ENCODE assay signal across 1 cellular context in the genomic region with DNA sequence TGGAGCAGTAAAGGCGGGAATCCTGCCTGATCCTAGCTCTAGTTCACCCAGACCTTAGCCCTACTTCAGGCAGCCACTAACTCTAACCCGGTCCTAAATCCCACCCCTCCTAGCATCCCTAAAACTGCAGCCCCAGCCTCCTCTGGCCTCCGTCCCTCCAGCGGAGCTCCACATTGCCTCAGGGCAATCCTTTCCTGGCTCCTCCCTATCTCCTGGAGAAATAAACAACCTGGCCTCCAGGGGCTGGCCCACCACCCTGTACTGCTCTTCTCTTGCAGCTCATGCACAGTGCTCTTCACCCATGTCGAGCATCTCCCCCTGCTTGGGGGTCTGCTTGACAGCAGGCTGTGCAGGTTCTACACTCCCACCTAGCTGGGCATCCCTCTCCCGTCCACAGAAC.
TF ChIP-seq lines count a peak whose summit lies in the region.

No MANE protein-coding gene starts in this region.

TF ChIP-seq in K562, 482 proteins besides CTCF, POLR2A, EP300 and RAD21:
- TF ChIP-seq ZNF184 (CRISPR knock-in tag; IDR thresholded peaks at IDR 0.05) (no peak), JUN (IDR thresholded peaks at IDR 0.05; ENCODE audit: borderline replicate concordance, low read depth, low read length) (no peak), JUN (CRISPR knock-in tag; IDR thresholded peaks at IDR 0.05; ENCODE audit: borderline replicate concordance) (no peak), ZNF384 (IDR thresholded peaks at IDR 0.05; ENCODE audit: low read depth, low read length) (no peak), SMC3 (conservative IDR thresholded peaks at IDR 0.05; ENCODE audit: insufficient read depth, low read depth, low read length) (no peak), KLF16 (IDR thresholded peaks at IDR 0.05) (no peak), ARHGAP35 (IDR thresholded peaks at IDR 0.05; ENCODE audit: partially characterized antibody) (no peak), CAMTA2 (CRISPR knock-in tag; conservative IDR thresholded peaks at IDR 0.05) (no peak), NBN (IDR thresholded peaks at IDR 0.05; ENCODE audit: low read depth) (no peak), HSF4 (CRISPR knock-in tag; IDR thresholded peaks at IDR 0.05; ENCODE audit: borderline replicate concordance) (no peak), KHSRP (IDR thresholded peaks at IDR 0.05) (no peak), CHD4 (IDR thresholded peaks at IDR 0.05; ENCODE audit: insufficient read depth, insufficient replicate concordance, low read depth, low read length, poor library complexity, severe bottlenecking) (no peak), ZZZ3 (IDR thresholded peaks at IDR 0.05) (no peak), CSDE1 (IDR thresholded peaks at IDR 0.05) (no peak), PHF8 (IDR thresholded peaks at IDR 0.05; ENCODE audit: borderline replicate concordance, low read length) (no peak)
- TF ChIP-seq, protein P1, sequence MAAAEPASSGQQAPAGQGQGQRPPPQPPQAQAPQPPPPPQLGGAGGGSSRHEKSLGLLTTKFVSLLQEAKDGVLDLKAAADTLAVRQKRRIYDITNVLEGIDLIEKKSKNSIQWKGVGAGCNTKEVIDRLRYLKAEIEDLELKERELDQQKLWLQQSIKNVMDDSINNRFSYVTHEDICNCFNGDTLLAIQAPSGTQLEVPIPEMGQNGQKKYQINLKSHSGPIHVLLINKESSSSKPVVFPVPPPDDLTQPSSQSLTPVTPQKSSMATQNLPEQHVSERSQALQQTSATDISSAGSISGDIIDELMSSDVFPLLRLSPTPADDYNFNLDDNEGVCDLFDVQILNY (CRISPR knock-in tag; IDR thresholded peaks at IDR 0.05), result no peak
- TF ChIP-seq, protein P2, sequence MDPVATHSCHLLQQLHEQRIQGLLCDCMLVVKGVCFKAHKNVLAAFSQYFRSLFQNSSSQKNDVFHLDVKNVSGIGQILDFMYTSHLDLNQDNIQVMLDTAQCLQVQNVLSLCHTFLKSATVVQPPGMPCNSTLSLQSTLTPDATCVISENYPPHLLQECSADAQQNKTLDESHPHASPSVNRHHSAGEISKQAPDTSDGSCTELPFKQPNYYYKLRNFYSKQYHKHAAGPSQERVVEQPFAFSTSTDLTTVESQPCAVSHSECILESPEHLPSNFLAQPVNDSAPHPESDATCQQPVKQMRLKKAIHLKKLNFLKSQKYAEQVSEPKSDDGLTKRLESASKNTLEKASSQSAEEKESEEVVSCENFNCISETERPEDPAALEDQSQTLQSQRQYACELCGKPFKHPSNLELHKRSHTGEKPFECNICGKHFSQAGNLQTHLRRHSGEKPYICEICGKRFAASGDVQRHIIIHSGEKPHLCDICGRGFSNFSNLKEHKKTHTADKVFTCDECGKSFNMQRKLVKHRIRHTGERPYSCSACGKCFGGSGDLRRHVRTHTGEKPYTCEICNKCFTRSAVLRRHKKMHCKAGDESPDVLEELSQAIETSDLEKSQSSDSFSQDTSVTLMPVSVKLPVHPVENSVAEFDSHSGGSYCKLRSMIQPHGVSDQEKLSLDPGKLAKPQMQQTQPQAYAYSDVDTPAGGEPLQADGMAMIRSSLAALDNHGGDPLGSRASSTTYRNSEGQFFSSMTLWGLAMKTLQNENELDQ (CRISPR knock-in tag; IDR thresholded peaks at IDR 0.05; ENCODE audit: borderline replicate concordance), result no peak
- TF ChIP-seq, protein P3, sequence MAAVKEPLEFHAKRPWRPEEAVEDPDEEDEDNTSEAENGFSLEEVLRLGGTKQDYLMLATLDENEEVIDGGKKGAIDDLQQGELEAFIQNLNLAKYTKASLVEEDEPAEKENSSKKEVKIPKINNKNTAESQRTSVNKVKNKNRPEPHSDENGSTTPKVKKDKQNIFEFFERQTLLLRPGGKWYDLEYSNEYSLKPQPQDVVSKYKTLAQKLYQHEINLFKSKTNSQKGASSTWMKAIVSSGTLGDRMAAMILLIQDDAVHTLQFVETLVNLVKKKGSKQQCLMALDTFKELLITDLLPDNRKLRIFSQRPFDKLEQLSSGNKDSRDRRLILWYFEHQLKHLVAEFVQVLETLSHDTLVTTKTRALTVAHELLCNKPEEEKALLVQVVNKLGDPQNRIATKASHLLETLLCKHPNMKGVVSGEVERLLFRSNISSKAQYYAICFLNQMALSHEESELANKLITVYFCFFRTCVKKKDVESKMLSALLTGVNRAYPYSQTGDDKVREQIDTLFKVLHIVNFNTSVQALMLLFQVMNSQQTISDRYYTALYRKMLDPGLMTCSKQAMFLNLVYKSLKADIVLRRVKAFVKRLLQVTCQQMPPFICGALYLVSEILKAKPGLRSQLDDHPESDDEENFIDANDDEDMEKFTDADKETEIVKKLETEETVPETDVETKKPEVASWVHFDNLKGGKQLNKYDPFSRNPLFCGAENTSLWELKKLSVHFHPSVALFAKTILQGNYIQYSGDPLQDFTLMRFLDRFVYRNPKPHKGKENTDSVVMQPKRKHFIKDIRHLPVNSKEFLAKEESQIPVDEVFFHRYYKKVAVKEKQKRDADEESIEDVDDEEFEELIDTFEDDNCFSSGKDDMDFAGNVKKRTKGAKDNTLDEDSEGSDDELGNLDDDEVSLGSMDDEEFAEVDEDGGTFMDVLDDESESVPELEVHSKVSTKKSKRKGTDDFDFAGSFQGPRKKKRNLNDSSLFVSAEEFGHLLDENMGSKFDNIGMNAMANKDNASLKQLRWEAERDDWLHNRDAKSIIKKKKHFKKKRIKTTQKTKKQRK (IDR thresholded peaks at IDR 0.05; ENCODE audit: borderline replicate concordance, low read depth, low read length), result no peak
- TF ChIP-seq, protein P4, sequence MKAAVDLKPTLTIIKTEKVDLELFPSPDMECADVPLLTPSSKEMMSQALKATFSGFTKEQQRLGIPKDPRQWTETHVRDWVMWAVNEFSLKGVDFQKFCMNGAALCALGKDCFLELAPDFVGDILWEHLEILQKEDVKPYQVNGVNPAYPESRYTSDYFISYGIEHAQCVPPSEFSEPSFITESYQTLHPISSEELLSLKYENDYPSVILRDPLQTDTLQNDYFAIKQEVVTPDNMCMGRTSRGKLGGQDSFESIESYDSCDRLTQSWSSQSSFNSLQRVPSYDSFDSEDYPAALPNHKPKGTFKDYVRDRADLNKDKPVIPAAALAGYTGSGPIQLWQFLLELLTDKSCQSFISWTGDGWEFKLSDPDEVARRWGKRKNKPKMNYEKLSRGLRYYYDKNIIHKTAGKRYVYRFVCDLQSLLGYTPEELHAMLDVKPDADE (conservative IDR thresholded peaks at IDR 0.05; ENCODE audit: control insufficient read depth, low read depth, low read length), result no peak
